1 cellular context compared by ENCODE assay signal in the genomic region with DNA sequence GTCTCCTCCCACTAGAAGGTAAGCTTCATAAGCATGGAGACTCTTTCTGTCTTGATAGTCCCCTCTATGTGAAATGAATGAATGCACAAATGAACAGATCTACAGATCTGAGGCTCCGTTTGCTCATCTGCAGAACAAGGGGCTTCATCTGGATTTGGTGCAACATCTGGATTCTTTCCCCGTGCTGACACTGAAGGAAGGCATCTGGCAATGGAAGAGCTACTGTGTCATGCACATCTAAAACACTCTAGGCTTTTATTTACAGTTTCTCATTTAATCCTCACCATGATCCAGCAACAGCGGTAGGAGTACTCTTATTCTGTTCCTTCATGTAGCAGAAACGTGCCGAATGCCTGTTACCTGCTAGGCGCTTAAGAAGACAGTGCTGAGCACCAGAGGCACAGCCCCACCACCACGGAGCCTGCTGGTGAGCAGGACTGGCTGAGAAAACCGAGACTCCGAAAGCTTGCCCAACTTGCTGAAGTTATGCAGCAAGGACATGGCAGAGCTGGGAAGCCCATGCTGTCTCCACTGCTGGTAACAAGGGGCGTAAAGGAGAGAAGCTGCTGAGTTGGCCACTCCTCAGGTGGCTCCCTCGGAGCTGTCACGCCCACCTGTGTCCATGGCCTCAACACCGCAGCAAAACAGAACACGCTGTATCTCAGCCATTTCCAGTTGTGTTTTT.
TF ChIP-seq lines count a peak whose summit lies in the region.

No MANE protein-coding gene starts in this region.

TF ChIP-seq in GM12891, 5 proteins besides CTCF, POLR2A, EP300 and RAD21:
- no peak for TF ChIP-seq POU2F2 (IDR thresholded peaks at IDR 0.05; ENCODE audit: low read depth, low read length)
- TF ChIP-seq PAX5 (IDR thresholded peaks at IDR 0.05; ENCODE audit: insufficient read depth, low read length, severe bottlenecking), result no peak
- TF ChIP-seq POLR2AphosphoS5 (IDR thresholded peaks at IDR 0.05; ENCODE audit: low read depth, low read length), result no peak
- TF ChIP-seq TAF1 (IDR thresholded peaks at IDR 0.05; ENCODE audit: low read depth, low read length), result no peak
- TF ChIP-seq SPI1 (IDR thresholded peaks at IDR 0.05; ENCODE audit: low read depth, low read length), result no peak
